Comparison of ENCODE assay signal across 9 cellular contexts in genomic region chr10:96588060-96588554, GRCh38. TPM values are rescaled to one million over a fixed set of nuclear protein-coding genes. Genes with fewer than 3 reads are reported as not detected.
DNase-seq lines count a peak whose midpoint lies in the region; ATAC-seq, FAIRE-seq and TF ChIP-seq lines count a peak whose summit lies in the region.
"Had no signal": no experiment of that assay in that cellular context is flagged by ENCODE, and none has a peak within 500 bp of the region (broad histone marks: within the 10 kb centered on the region; RNA-seq: fewer than 3 reads in every experiment).

No MANE protein-coding gene starts in this region.

- CTCF ChIA-PET in CD8-positive, alpha-beta memory T cell (lab: Charles Lee) = interaction anchor here (0.7 to 1.3 kb wide), 2 partner anchors 8 to 52 kb away, joined by 3 to 5 read pairs; no protein-coding TSS in a partner anchor
- CTCF ChIA-PET in activated CD4-positive, alpha-beta memory T cell treated with anti-CD3 and anti-CD28 coated beads, Interleukin-2, amount 10 ng/mL, durations not matched to agents 7 days and 5 days (lab: Charles Lee) = no interaction called here

- peaks cover 37% of the 10 kb centered on the region for H3K79me2 ChIP-seq in osteoblast (ENCODE audit: insufficient read depth, low read length)

- no peaks in the 10 kb centered on the region for H3K27me3 Mint-ChIP-seq in CD8-positive, alpha-beta memory T cell
- no peaks in the 10 kb centered on the region for H3K27me3 Mint-ChIP-seq in T-helper 17 cell
- peaks cover 1% of the 10 kb centered on the region for H3K27me3 Mint-ChIP-seq in activated CD4-positive, alpha-beta memory T cell treated with anti-CD3 and anti-CD28 coated beads, Interleukin-2, amount 10 ng/mL, durations not matched to agents 7 days and 5 days

- H3K36me3 Mint-ChIP-seq in CD8-positive, alpha-beta memory T cell = peaks cover 0 to 19% (median 0%) of the 10 kb centered on the region in 3 donors
- no peaks in the 10 kb centered on the region for H3K36me3 Mint-ChIP-seq in T-helper 17 cell (ENCODE audit: low read depth)
- peaks cover 19% of the 10 kb centered on the region for H3K36me3 Mint-ChIP-seq in activated CD4-positive, alpha-beta memory T cell treated with anti-CD3 and anti-CD28 coated beads, Interleukin-2, amount 10 ng/mL, durations not matched to agents 7 days and 5 days (ENCODE audit: low read depth)

- H3K27me3 ChIP-seq in CD8-positive, alpha-beta memory T cell (ENCODE audit: insufficient read depth, low read length, poor library complexity, severe bottlenecking) = no peaks in the 10 kb centered on the region
- H3K27me3 ChIP-seq in HL-60 (ENCODE audit: insufficient read depth, poor library complexity, severe bottlenecking) (no peaks in the 10 kb centered on the region), osteoblast (ENCODE audit: insufficient read depth, low read length) (no peaks in the 10 kb centered on the region)

- peaks cover 44% of the 10 kb centered on the region for H3K4me1 ChIP-seq in CD8-positive, alpha-beta memory T cell (ENCODE audit: insufficient read depth, low read length)
- H3K4me1 ChIP-seq in osteoblast (ENCODE audit: insufficient read depth, low read length) = peaks cover 18% of the 10 kb centered on the region

- peak overlapping the region; percentile 79 for H3K4me3 ChIP-seq in CD8-positive, alpha-beta memory T cell (ENCODE audit: low read length)
- H3K4me3 ChIP-seq in HL-60 (replicated peaks; ENCODE audit: insufficient read depth, low read length) = no peak overlapping the region
- peak overlapping the region; percentile 94 for H3K4me3 ChIP-seq in osteoblast (ENCODE audit: insufficient read depth, low read length)
- no peak overlapping the region for H3K4me3 ChIP-seq in lower leg skin (ENCODE audit: low read depth, poor library complexity, severe bottlenecking)

- FAIRE-seq in colon (lab: Jason Lieb, UNC) = peak; percentile 33

- H3K36me3 ChIP-seq in CD8-positive, alpha-beta memory T cell (ENCODE audit: insufficient read depth, low read length) = no peaks in the 10 kb centered on the region
- H3K36me3 ChIP-seq in osteoblast (ENCODE audit: insufficient read depth, low read length) = no peaks in the 10 kb centered on the region

- no peak overlapping the region for H3K27ac Mint-ChIP-seq in CD8-positive, alpha-beta memory T cell
- no peak overlapping the region for H3K27ac Mint-ChIP-seq in T-helper 17 cell
- no peak overlapping the region for H3K27ac Mint-ChIP-seq in activated CD4-positive, alpha-beta memory T cell treated with anti-CD3 and anti-CD28 coated beads, Interleukin-2, amount 10 ng/mL, durations not matched to agents 7 days and 5 days

- H3K9me3 ChIP-seq in CD8-positive, alpha-beta memory T cell (ENCODE audit: low read length) = no peaks in the 10 kb centered on the region
- no peaks in the 10 kb centered on the region for H3K9me3 ChIP-seq in osteoblast (ENCODE audit: low read depth, low read length)
- no peaks in the 10 kb centered on the region for H3K9me3 ChIP-seq in T-helper 17 cell (ENCODE audit: control insufficient read depth, low read length, poor library complexity, severe bottlenecking)

- peak overlapping the region; percentile 98 for H3K27ac ChIP-seq in CD8-positive, alpha-beta memory T cell (ENCODE audit: low read depth, low read length)
- H3K27ac ChIP-seq in HL-60 (replicated peaks) = peak overlapping the region; percentile 90
- peak overlapping the region; percentile 96 for H3K27ac ChIP-seq in osteoblast (ENCODE audit: low read depth, low read length)

- H3K9me3 Mint-ChIP-seq in CD8-positive, alpha-beta memory T cell = no peaks in the 10 kb centered on the region
- no peaks in the 10 kb centered on the region for H3K9me3 Mint-ChIP-seq in activated CD4-positive, alpha-beta memory T cell treated with anti-CD3 and anti-CD28 coated beads, Interleukin-2, amount 10 ng/mL, durations not matched to agents 7 days and 5 days

- H3K4me1 Mint-ChIP-seq in CD8-positive, alpha-beta memory T cell = peaks cover 35 to 39% (median 37%) of the 10 kb centered on the region in 3 donors
- peaks cover 32% of the 10 kb centered on the region for H3K4me1 Mint-ChIP-seq in T-helper 17 cell
- H3K4me1 Mint-ChIP-seq in activated CD4-positive, alpha-beta memory T cell treated with anti-CD3 and anti-CD28 coated beads, Interleukin-2, amount 10 ng/mL, durations not matched to agents 7 days and 5 days = peaks cover 34% of the 10 kb centered on the region

- no peak overlapping the region for H3K4me3 Mint-ChIP-seq in CD8-positive, alpha-beta memory T cell
- no peak overlapping the region for H3K4me3 Mint-ChIP-seq in T-helper 17 cell
- H3K4me3 Mint-ChIP-seq in activated CD4-positive, alpha-beta memory T cell treated with anti-CD3 and anti-CD28 coated beads, Interleukin-2, amount 10 ng/mL, durations not matched to agents 7 days and 5 days = no peak overlapping the region

- H4K20me1 ChIP-seq in osteoblast (ENCODE audit: insufficient read depth, low read length) = peaks cover 33% of the 10 kb centered on the region

- H2AFZ ChIP-seq in osteoblast (ENCODE audit: low read length) = peak overlapping the region; percentile 91

- TF ChIP-seq POLR2A in lower leg skin (IDR thresholded peaks at IDR 0.05) = no peak

- no peak for DNase-seq in CD8-positive, alpha-beta memory T cell
- DNase-seq in HL-60 (ENCODE audit: low read depth in 1 of 2, low spot score in 1 of 2) (no peak), osteoblast (ENCODE audit: insufficient read length, low spot score, missing footprints) (no peak), T-helper 17 cell (no peak), lower leg skin (ENCODE audit: low spot score in 2 of 2) (no peak)
- no peak for DNase-seq in activated CD4-positive, alpha-beta memory T cell treated with anti-CD3 and anti-CD28 coated beads, Interleukin-2, amount 10 ng/mL, durations not matched to agents 7 days and 5 days
- DNase-seq: effector CD8-positive, alpha-beta T cell had no signal

- 21% methylated on average over 4 of the region's 4 CpGs for WGBS in lower leg skin, 2 donors

- POLR2A ChIA-PET in CD8-positive, alpha-beta memory T cell (lab: Charles Lee) = no interaction called here
- POLR2A ChIA-PET in activated CD4-positive, alpha-beta memory T cell treated with anti-CD3 and anti-CD28 coated beads, Interleukin-2, amount 10 ng/mL, durations not matched to agents 7 days and 5 days (lab: Charles Lee) = interaction anchor here (0.9 to 1.2 kb wide), 2 partner anchors 22 to 35 kb away, joined by 3 read pairs; no protein-coding TSS in a partner anchor

- TF ChIP-seq CTCF in HL-60 (IDR thresholded peaks at IDR 0.05; ENCODE audit: insufficient read depth, low read length) = no peak
- TF ChIP-seq CTCF in osteoblast (IDR thresholded peaks at IDR 0.05; ENCODE audit: extremely low read depth, low read depth, low read length) = no peak
- no peak for TF ChIP-seq CTCF in lower leg skin (IDR thresholded peaks at IDR 0.05)

- peak overlapping the region; percentile 97 for H3K4me2 ChIP-seq in osteoblast (ENCODE audit: insufficient read depth, low read length)

- ATAC-seq in T-helper 17 cell (no peak), HG02840 (IDR thresholded peaks at IDR 0.05; ENCODE audit: low FRiP score, unreplicated experiment) (no peak)

- intact Hi-C loops in lower leg skin (cut with DNase I; ENCODE audit: low total_unique reads) = no loop called here

RNA-seq across cellular contexts. Expression of gene TM9SF3, which starts 1.3 kb away (rescaled TPM):
- 100 to 1,000 TPM in 1 of 2 experiments, 10 to 100 TPM in 1; 89.7 to 103 TPM for total RNA-seq in CD8-positive, alpha-beta memory T cell
- 95.8 TPM for polyA plus RNA-seq in CD8-positive, alpha-beta memory T cell
- total RNA-seq in osteoblast = 118 and 124 TPM in 2 replicates
- total RNA-seq in T-helper 17 cell = 10 to 100 TPM; 94.3 to 94.5 TPM
- 10 to 100 TPM; 82.8 to 85.4 TPM for total RNA-seq in activated CD4-positive, alpha-beta memory T cell treated with anti-CD3 and anti-CD28 coated beads, Interleukin-2, amount 10 ng/mL, durations not matched to agents 7 days and 5 days
- 10 to 100 TPM; 54.4 to 67.9 (median 59.5) TPM for total RNA-seq in lower leg skin

Comparison
In these comparisons a context has a peak if more than half of its experiments do, and no peak if none do; other contexts are left out.
1. H3K4me3 ChIP-seq: peak in CD8-positive, alpha-beta memory T cell (single experiment) and osteoblast (single experiment); none in HL-60 (single experiment) and lower leg skin (single experiment).
2. Peak in every context shown above with its lines, with median percentiles within 50 percentile points of each other: H3K27ac ChIP-seq.